Comparison of ENCODE assay signal across 8 cellular contexts in genomic region chr10:71608863-71609768, GRCh38.
DNase-seq lines count a peak whose midpoint lies in the region; ATAC-seq and TF ChIP-seq lines count a peak whose summit lies in the region.

No MANE protein-coding gene starts in this region.

- no peak for TF ChIP-seq POLR2A in erythroblast (IDR thresholded peaks at IDR 0.05; ENCODE audit: low read length)

- peaks cover 0 to 14% (median 8%) of the 10 kb centered on the region in 3 donors for H3K4me1 Mint-ChIP-seq in naive B cell
- no peaks in the 10 kb centered on the region for H3K4me1 Mint-ChIP-seq in stimulated activated memory B cell treated with anti-CD40 and anti-IgM and Interleukin-4, amounts not matched to agents 10 μg/mL and 1 μg/mL and 100 μg/mL, for 72 hours

- no peaks in the 10 kb centered on the region for H3K36me3 Mint-ChIP-seq in naive B cell
- no peaks in the 10 kb centered on the region for H3K36me3 Mint-ChIP-seq in stimulated activated memory B cell treated with anti-CD40 and anti-IgM and Interleukin-4, amounts not matched to agents 10 μg/mL and 1 μg/mL and 100 μg/mL, for 72 hours

- no peaks in the 10 kb centered on the region for H3K9me3 Mint-ChIP-seq in naive B cell
- H3K9me3 Mint-ChIP-seq in stimulated activated memory B cell treated with anti-CD40 and anti-IgM and Interleukin-4, amounts not matched to agents 10 μg/mL and 1 μg/mL and 100 μg/mL, for 72 hours = no peaks in the 10 kb centered on the region

- no peaks in the 10 kb centered on the region for H3K36me3 ChIP-seq in BLaER1
- H3K36me3 ChIP-seq in HEK293 (ENCODE audit: control insufficient read depth in 2 of 2, insufficient read depth in 1 of 2, low read length in 2 of 2) = no peaks in the 10 kb centered on the region
- no peaks in the 10 kb centered on the region for H3K36me3 ChIP-seq in NT2/D1 (ENCODE audit: insufficient read depth, insufficient read length, low read length)

- peaks cover 16% of the 10 kb centered on the region for H3K4me1 ChIP-seq in BLaER1
- 0 out of 2 replicates have a peak, but pooled peaks cover 2% of the 10 kb centered on the region for H3K4me1 ChIP-seq in HEK293 (ENCODE audit: control insufficient read depth, insufficient read depth, low read length)
- H3K4me1 ChIP-seq in NT2/D1 (ENCODE audit: insufficient read depth, insufficient read length) = peaks cover 8% of the 10 kb centered on the region

- no peak overlapping the region for H3K4me3 Mint-ChIP-seq in naive B cell
- no peak overlapping the region for H3K4me3 Mint-ChIP-seq in stimulated activated memory B cell treated with anti-CD40 and anti-IgM and Interleukin-4, amounts not matched to agents 10 μg/mL and 1 μg/mL and 100 μg/mL, for 72 hours

- ATAC-seq in naive B cell (ENCODE audit: low read depth in 2 of 2) (peak; percentile 40 to 57), GM19324 (IDR thresholded peaks at IDR 0.05; ENCODE audit: low FRiP score, unreplicated experiment) (no peak)
- ATAC-seq in stimulated activated memory B cell treated with anti-CD40 and anti-IgM and Interleukin-4, amounts not matched to agents 10 μg/mL and 1 μg/mL and 100 μg/mL, for 72 hours = peak; percentile 53

- H3K9ac ChIP-seq in BLaER1 = no peak overlapping the region
- peak overlapping the region; percentile 51 for H3K9ac ChIP-seq in NT2/D1 (ENCODE audit: insufficient read length, low read depth)

- H4K20me1 ChIP-seq in BLaER1 = no peaks in the 10 kb centered on the region

- H3K27me3 ChIP-seq in BLaER1 (no peaks in the 10 kb centered on the region), NT2/D1 (ENCODE audit: insufficient read depth, insufficient read length) (no peaks in the 10 kb centered on the region)

- peak overlapping the region in 1 of 6 donors; percentile 83 for H3K27ac Mint-ChIP-seq in naive B cell
- no peak overlapping the region for H3K27ac Mint-ChIP-seq in stimulated activated memory B cell treated with anti-CD40 and anti-IgM and Interleukin-4, amounts not matched to agents 10 μg/mL and 1 μg/mL and 100 μg/mL, for 72 hours

- DNase-seq in NT2/D1 (ENCODE audit: low read depth, low spot score) (peak; percentile 65), activated T-cell treated with anti-CD3 and anti-CD28 coated beads for 4 hours (peak; percentile 45), erythroblast (lab: John Stamatoyannopoulos, UW) (peak; percentile 71 to 83), naive B cell (peak; percentile 55)

- H3K27ac ChIP-seq in BLaER1 (no peak overlapping the region), HEK293 (ENCODE audit: extremely low read depth, low read depth, low read length) (no peak overlapping the region)

- TF ChIP-seq CTCF in HEK293 (tag by site-specific recombination; IDR thresholded peaks at IDR 0.05) = peak; percentile 91

- peak overlapping the region; percentile 27; the same call in 1 of the 2 replicates for H3K4me2 ChIP-seq in BLaER1

- POLR2A ChIA-PET in HEK293 (lab: Yijun Ruan, JAX) = no interaction called here

- peaks cover 12 to 33% (median 26%) of the 10 kb centered on the region in 3 donors for H3K27me3 Mint-ChIP-seq in naive B cell
- peaks cover 12% of the 10 kb centered on the region for H3K27me3 Mint-ChIP-seq in stimulated activated memory B cell treated with anti-CD40 and anti-IgM and Interleukin-4, amounts not matched to agents 10 μg/mL and 1 μg/mL and 100 μg/mL, for 72 hours

- H3K9me3 ChIP-seq in BLaER1 (no peaks in the 10 kb centered on the region), HEK293 (ENCODE audit: control insufficient read depth, insufficient read depth, low read depth, low read length) (no peaks in the 10 kb centered on the region), NT2/D1 (ENCODE audit: insufficient read depth, low read length) (no peaks in the 10 kb centered on the region)

- CTCF ChIA-PET in HEK293 (lab: Yijun Ruan, JAX) = interaction anchor here (0.5 to 5.1 kb wide), 57 partner anchors 9 to 1462 kb away, joined by 3 to 39 read pairs (median 4); partner anchors contain the start of genes SLC29A3 and TYSND1

- no peak overlapping the region for H3K4me3 ChIP-seq in BLaER1
- no peak overlapping the region for H3K4me3 ChIP-seq in HEK293 (ENCODE audit: low read depth, low read length)
- no peak overlapping the region for H3K4me3 ChIP-seq in NT2/D1 (ENCODE audit: insufficient read length, low read depth)

TF ChIP-seq in HEK293, 187 proteins besides CTCF, POLR2A, EP300 and RAD21:
- TF ChIP-seq MYNN (tag by site-specific recombination; IDR thresholded peaks at IDR 0.05; ENCODE audit: borderline replicate concordance) (no peak), GLIS1 (tag by site-specific recombination; IDR thresholded peaks at IDR 0.05) (peak; percentile 58), ZNF654 (tag by site-specific recombination; IDR thresholded peaks at IDR 0.05; ENCODE audit: low read depth) (peak; percentile 82), KLF9 (tag by site-specific recombination; IDR thresholded peaks at IDR 0.05; ENCODE audit: low read depth) (peak; percentile 27; the same call in 1 of the 2 replicates), ZNF391 (tag by site-specific recombination; IDR thresholded peaks at IDR 0.05; ENCODE audit: borderline replicate concordance, low read depth) (0 out of 2 replicates have a peak, but pooled peaks have one; percentile 38), GLIS2 (tag by site-specific recombination; IDR thresholded peaks at IDR 0.05) (peak; percentile 54; the same call in 1 of the 2 replicates)
